In the genomic region with DNA sequence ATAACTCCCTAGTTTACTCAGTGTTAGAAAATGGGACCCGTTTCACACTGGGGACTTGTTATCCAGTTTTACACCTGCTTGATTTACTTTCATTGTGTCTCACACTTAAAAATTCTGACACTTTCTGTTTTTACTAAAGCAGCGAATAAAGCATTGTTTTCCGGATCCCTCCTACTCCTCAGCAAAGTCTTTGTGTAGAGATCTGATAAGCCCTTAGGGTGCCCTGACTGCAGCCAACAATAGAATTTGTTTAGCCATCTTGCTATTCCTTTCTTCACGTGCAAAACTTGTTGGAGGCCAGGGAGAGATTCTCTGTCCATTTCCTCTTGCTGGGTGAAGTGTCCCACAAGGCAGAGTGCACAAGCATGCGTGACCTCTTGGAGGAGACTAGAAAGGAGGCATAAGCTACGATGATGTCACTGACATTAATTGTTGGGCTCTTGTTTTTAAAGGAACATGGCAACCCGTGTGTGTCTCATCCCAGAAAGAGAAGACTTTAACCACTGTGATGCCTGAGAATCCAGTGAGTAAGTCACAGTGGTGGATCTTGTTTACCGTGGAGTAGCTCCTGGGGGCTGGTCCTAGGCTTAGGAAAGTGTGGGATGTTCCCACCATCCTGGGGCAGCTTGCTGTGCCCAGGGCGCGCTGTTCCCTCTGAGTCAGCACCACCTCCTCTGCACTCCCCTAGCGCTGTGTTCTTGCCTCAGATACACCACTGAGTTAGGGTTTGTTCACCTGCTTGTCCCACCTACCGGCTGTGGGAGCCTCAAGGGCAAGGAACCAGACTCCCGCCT, we compare ENCODE assay signal across 9 cellular contexts. TPM values are rescaled to one million over a fixed set of nuclear protein-coding genes. Genes with fewer than 3 reads are reported as not detected.
DNase-seq lines count a peak whose midpoint lies in the region; FAIRE-seq and TF ChIP-seq lines count a peak whose summit lies in the region.
"Had no signal": no experiment of that assay in that cellular context is flagged by ENCODE, and none has a peak within 500 bp of the region (broad histone marks: within the 10 kb centered on the region; RNA-seq: fewer than 3 reads in every experiment).

No MANE protein-coding gene starts in this region.

- H3K27me3 ChIP-seq in spleen (replicated peaks in 1 of 7): no peaks in the 10 kb centered on the region

- peaks cover 0 to 12% (median 0%) of the 10 kb centered on the region in 6 donors for H3K36me3 ChIP-seq in spleen

- H3K9me3 ChIP-seq in spleen: no peaks in the 10 kb centered on the region

- peak overlapping the region in 2 of 8 donors; percentile 13 to 36 for H3K27ac ChIP-seq in spleen

- peaks cover 58% of the 10 kb centered on the region for H3K4me1 Mint-ChIP-seq in activated CD4-positive, alpha-beta memory T cell treated with anti-CD3 and anti-CD28 coated beads, Interleukin-2, amount 10 ng/mL, durations not matched to agents 7 days and 5 days

- TF ChIP-seq POLR2A in H54 (IDR thresholded peaks at IDR 0.05; ENCODE audit: low read depth, low read length): no peak
- no peak for TF ChIP-seq POLR2A in spleen (IDR thresholded peaks at IDR 0.05)

- DNase-seq in H54 (ENCODE audit: insufficient read length, low spot score): peak; percentile 84
- no peak for DNase-seq in activated CD4-positive, alpha-beta memory T cell treated with anti-CD3 and anti-CD28 coated beads, Interleukin-2, amount 10 ng/mL, durations not matched to agents 7 days and 5 days
- DNase-seq in head of caudate nucleus: peak in 40 of 42 donors; percentile 9 to 87 (median 62)
- peak; percentile 11 for DNase-seq in spleen
- DNase-seq in stimulated activated CD4-positive, alpha-beta T cell treated with anti-CD3 and anti-CD28 coated beads, Interleukin-2, amount 100 ng/mL, for 48 hours: no peak
- no peak for DNase-seq in iPS-NIHi7 (ENCODE audit: extremely low spot score)
- no peak for DNase-seq in GOT3 (lab: John Stamatoyannopoulos, UW)
- DNase-seq in NCI-H510A (lab: John Stamatoyannopoulos, UW): no peak
- DNase-seq: SHP77 treated with DMSO at 0.1 percent for 48 hours had no signal

- peaks cover 53% of the 10 kb centered on the region for H3K36me3 Mint-ChIP-seq in activated CD4-positive, alpha-beta memory T cell treated with anti-CD3 and anti-CD28 coated beads, Interleukin-2, amount 10 ng/mL, durations not matched to agents 7 days and 5 days (ENCODE audit: low read depth)

- H3K4me1 ChIP-seq in spleen: peaks cover 0 to 25% (median 6%) of the 10 kb centered on the region in 6 donors

- 67 to 83% (median 75%) methylated on average over 12 to 13 of the region's 13 CpGs for WGBS in spleen, 5 donors

- H3K4me3 Mint-ChIP-seq in activated CD4-positive, alpha-beta memory T cell treated with anti-CD3 and anti-CD28 coated beads, Interleukin-2, amount 10 ng/mL, durations not matched to agents 7 days and 5 days: no peak overlapping the region

- TF ChIP-seq CTCF in spleen (IDR thresholded peaks at IDR 0.05 in 8 of 11, conservative IDR thresholded peaks at IDR 0.05 in 3 of 11): no peak

- POLR2A ChIA-PET in activated CD4-positive, alpha-beta memory T cell treated with anti-CD3 and anti-CD28 coated beads, Interleukin-2, amount 10 ng/mL, durations not matched to agents 7 days and 5 days (lab: Charles Lee): interaction anchor here (1.0 to 2.6 kb wide), 2 partner anchors 12 to 17 kb away, joined by 4 to 11 read pairs; no protein-coding TSS in a partner anchor

- no peaks in the 10 kb centered on the region for H3K27me3 Mint-ChIP-seq in activated CD4-positive, alpha-beta memory T cell treated with anti-CD3 and anti-CD28 coated beads, Interleukin-2, amount 10 ng/mL, durations not matched to agents 7 days and 5 days

- H3K9me3 Mint-ChIP-seq in activated CD4-positive, alpha-beta memory T cell treated with anti-CD3 and anti-CD28 coated beads, Interleukin-2, amount 10 ng/mL, durations not matched to agents 7 days and 5 days: no peaks in the 10 kb centered on the region

- no peak for FAIRE-seq in H54 (lab: Jason Lieb, UNC)

- H3K27ac Mint-ChIP-seq in activated CD4-positive, alpha-beta memory T cell treated with anti-CD3 and anti-CD28 coated beads, Interleukin-2, amount 10 ng/mL, durations not matched to agents 7 days and 5 days: peak overlapping the region; percentile 65

- CTCF ChIA-PET in activated CD4-positive, alpha-beta memory T cell treated with anti-CD3 and anti-CD28 coated beads, Interleukin-2, amount 10 ng/mL, durations not matched to agents 7 days and 5 days (lab: Charles Lee): interaction anchor here (1.5 kb wide), 1 partner anchor 11 kb away, joined by 4 read pairs; no protein-coding TSS in a partner anchor

- intact Hi-C loops in head of caudate nucleus (cut with DNase I): no loop called here
- intact Hi-C loops in spleen (cut with DNase I; ENCODE audit: low total_unique reads): no loop called here

- no peak overlapping the region for H3K4me3 ChIP-seq in spleen

RNA-seq across cellular contexts. Expression of gene MICAL2, which starts 27.7 kb away (rescaled TPM):
- 100 to 1,000 TPM; 135 to 143 TPM for total RNA-seq in activated CD4-positive, alpha-beta memory T cell treated with anti-CD3 and anti-CD28 coated beads, Interleukin-2, amount 10 ng/mL, durations not matched to agents 7 days and 5 days
- 10 to 100 TPM; 18.6 to 50.8 (median 36.4) TPM for total RNA-seq in spleen
- 1 to 10 TPM; 1.9 to 4.6 (median 2.2) TPM for polyA plus RNA-seq in spleen

Comparison
In these comparisons a context has a peak if more than half of its experiments do, and no peak if none do; other contexts are left out.
1. DNase-seq: peak in H54 (single experiment), head of caudate nucleus (40 of 42) and spleen (single experiment); none in activated CD4-positive, alpha-beta memory T cell treated with anti-CD3 and anti-CD28 coated beads, Interleukin-2, amount 10 ng/mL, durations not matched to agents 7 days and 5 days (single experiment), stimulated activated CD4-positive, alpha-beta T cell treated with anti-CD3 and anti-CD28 coated beads, Interleukin-2, amount 100 ng/mL, for 48 hours (0 of 2), iPS-NIHi7 (single experiment), GOT3 (single experiment) and NCI-H510A (single experiment).